In the genomic region with DNA sequence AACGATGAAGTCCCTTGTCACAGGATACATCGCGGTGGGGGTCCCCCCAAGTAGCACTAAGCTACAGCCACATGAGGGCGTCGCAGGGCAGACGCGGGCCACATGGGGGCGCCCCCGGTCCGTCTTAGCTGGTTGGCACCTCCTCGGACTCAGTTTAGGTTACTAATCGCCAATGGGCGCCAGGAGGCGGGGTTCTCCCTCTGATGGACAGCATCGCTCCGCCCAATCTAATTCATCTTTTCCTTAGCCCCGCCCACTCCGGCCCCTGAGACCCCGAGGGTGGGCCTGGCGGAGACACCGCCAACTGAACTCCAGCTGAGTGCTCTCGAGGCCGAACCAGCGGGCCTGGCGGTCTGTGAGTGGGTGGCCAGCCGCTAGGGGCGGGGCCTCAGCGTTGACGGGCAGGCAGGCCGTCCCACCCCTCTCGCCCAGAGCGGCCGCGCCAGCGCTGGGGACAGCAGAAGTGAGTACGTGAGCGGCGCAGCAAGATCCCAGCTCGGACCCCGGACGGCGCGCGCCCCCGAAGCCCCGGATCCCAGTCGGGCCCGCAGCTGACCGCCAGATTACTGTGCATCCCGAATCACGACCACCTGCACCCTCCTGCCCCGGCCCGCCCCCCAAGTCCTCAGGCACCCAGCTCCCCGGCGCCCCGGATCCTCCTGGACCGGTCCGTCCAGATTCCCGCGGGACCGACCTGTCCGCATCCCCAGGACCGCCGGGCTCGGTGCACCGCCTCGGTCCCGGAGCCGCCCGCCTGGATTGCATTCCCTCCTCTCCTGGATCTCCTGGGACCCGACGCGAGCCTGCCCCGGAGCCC, we compare ENCODE assay signal across 8 cellular contexts. TPM values are rescaled to one million over a fixed set of nuclear protein-coding genes. Genes with fewer than 3 reads are reported as not detected.
DNase-seq lines count a peak whose midpoint lies in the region; ATAC-seq and TF ChIP-seq lines count a peak whose summit lies in the region.

EPHB3 (plus strand) TSS at position 457 of the 817 bp plus-strand sequence. CDS start 451 bp downstream, outside the sequence.

- peaks cover 31% of the 10 kb centered on the region for H3K4me1 ChIP-seq in HAP-1
- H3K4me1 ChIP-seq in RWPE2 (ENCODE audit: insufficient read depth, poor library complexity, severe bottlenecking), result peaks cover 17% of the 10 kb centered on the region

- peak within 1 kb of the TSS; percentile 38 to 96 (median 77) for H3K27ac Mint-ChIP-seq in naive thymus-derived CD8-positive, alpha-beta T cell
- H3K27ac Mint-ChIP-seq in stimulated activated memory B cell treated with anti-CD40 and anti-IgM and Interleukin-4, amounts not matched to agents 10 μg/mL and 1 μg/mL and 100 μg/mL, for 72 hours, result no peak within 1 kb of the TSS

- peaks cover 12 to 52% (median 35%) of the 10 kb centered on the region in 5 donors for H3K27me3 Mint-ChIP-seq in naive thymus-derived CD8-positive, alpha-beta T cell
- peaks cover 69% of the 10 kb centered on the region for H3K27me3 Mint-ChIP-seq in stimulated activated memory B cell treated with anti-CD40 and anti-IgM and Interleukin-4, amounts not matched to agents 10 μg/mL and 1 μg/mL and 100 μg/mL, for 72 hours

- peak; percentile 98 for TF ChIP-seq CTCF in RWPE2 (IDR thresholded peaks at IDR 0.05; ENCODE audit: poor library complexity, severe bottlenecking)

- POLR2A ChIA-PET in naive thymus-derived CD8-positive, alpha-beta T cell (lab: Charles Lee), result interaction anchor here (0.6 to 1.2 kb wide), 8 partner anchors 9 to 250 kb away, joined by 3 to 5 read pairs (median 4); partner anchors contain the start of genes MAGEF1 and VPS8

- H3K4me3 Mint-ChIP-seq in naive thymus-derived CD8-positive, alpha-beta T cell, result peak within 1 kb of the TSS; percentile 75 to 93 (median 84)
- H3K4me3 Mint-ChIP-seq in stimulated activated memory B cell treated with anti-CD40 and anti-IgM and Interleukin-4, amounts not matched to agents 10 μg/mL and 1 μg/mL and 100 μg/mL, for 72 hours, result peak within 1 kb of the TSS; percentile 53

- ATAC-seq in RWPE2 (ENCODE audit: low read depth), result peak; percentile 88
- peak; percentile 82 to 87 for ATAC-seq in naive thymus-derived CD8-positive, alpha-beta T cell
- peak; percentile 94 for ATAC-seq in stimulated activated memory B cell treated with anti-CD40 and anti-IgM and Interleukin-4, amounts not matched to agents 10 μg/mL and 1 μg/mL and 100 μg/mL, for 72 hours

- H3K4me3 ChIP-seq in HAP-1, result peak within 1 kb of the TSS; percentile 85
- H3K4me3 ChIP-seq in RWPE2 (ENCODE audit: severe bottlenecking), result peak within 1 kb of the TSS; percentile 59

- no peaks in the 10 kb centered on the region for H3K36me3 Mint-ChIP-seq in naive thymus-derived CD8-positive, alpha-beta T cell
- no peaks in the 10 kb centered on the region for H3K36me3 Mint-ChIP-seq in stimulated activated memory B cell treated with anti-CD40 and anti-IgM and Interleukin-4, amounts not matched to agents 10 μg/mL and 1 μg/mL and 100 μg/mL, for 72 hours

- H3K4me1 Mint-ChIP-seq in naive thymus-derived CD8-positive, alpha-beta T cell, result peaks cover 21 to 44% (median 37%) of the 10 kb centered on the region in 4 donors
- peaks cover 15% of the 10 kb centered on the region for H3K4me1 Mint-ChIP-seq in stimulated activated memory B cell treated with anti-CD40 and anti-IgM and Interleukin-4, amounts not matched to agents 10 μg/mL and 1 μg/mL and 100 μg/mL, for 72 hours

- DNase-seq in ELF-1 (ENCODE audit: low read depth, low spot score), result peak; percentile 100
- DNase-seq in HAP-1 (ENCODE audit: low spot score in 2 of 2), result peak; percentile 97 to 99
- peak; percentile 99 for DNase-seq in M059J (ENCODE audit: low read depth)
- DNase-seq in RWPE2 (ENCODE audit: low spot score), result peak; percentile 98
- peak; percentile 80 for DNase-seq in activated effector memory CD4-positive, alpha-beta T cell treated with Interleukin-2 at 50 U/mL for 16 hours
- DNase-seq in fibroblast of peridontal ligament (ENCODE audit: extremely low read depth), result peak; percentile 99
- DNase-seq in naive thymus-derived CD8-positive, alpha-beta T cell, result peak; percentile 86 to 95 (median 90)

- H3K9me3 ChIP-seq in HAP-1 (no peaks in the 10 kb centered on the region), RWPE2 (ENCODE audit: severe bottlenecking) (no peaks in the 10 kb centered on the region)

- H3K36me3 ChIP-seq in HAP-1 (replicated peaks) (no peaks in the 10 kb centered on the region), RWPE2 (ENCODE audit: low read depth) (no peaks in the 10 kb centered on the region)

- no peak within 1 kb of the TSS for H3K27ac ChIP-seq in RWPE2 (ENCODE audit: poor library complexity, severe bottlenecking)

- no peaks in the 10 kb centered on the region for H3K27me3 ChIP-seq in HAP-1 (ENCODE audit: low read depth)
- no peaks in the 10 kb centered on the region for H3K27me3 ChIP-seq in RWPE2 (ENCODE audit: insufficient read depth, poor library complexity, severe bottlenecking)

- in situ Hi-C loops in HAP-1 (cut with MboI; ENCODE audit: low sequenced_read_pairs), result no loop called here

- no peaks in the 10 kb centered on the region for H3K9me3 Mint-ChIP-seq in naive thymus-derived CD8-positive, alpha-beta T cell
- no peaks in the 10 kb centered on the region for H3K9me3 Mint-ChIP-seq in stimulated activated memory B cell treated with anti-CD40 and anti-IgM and Interleukin-4, amounts not matched to agents 10 μg/mL and 1 μg/mL and 100 μg/mL, for 72 hours

RNA-seq across cellular contexts. Expression of gene EPHB3, which starts in this region (rescaled TPM):
- total RNA-seq in M059J (2014; rRNA removed; shearing (Covaris generic)), result 1.1 and 1.2 TPM in 2 replicates
- not detected for total RNA-seq in naive thymus-derived CD8-positive, alpha-beta T cell
- polyA plus RNA-seq in naive thymus-derived CD8-positive, alpha-beta T cell, result under 1 TPM; 0.23 to 0.59 (median 0.55) TPM

Comparison
In these comparisons a context has a peak if more than half of its experiments do, and no peak if none do; other contexts are left out.
1. Peak in DNase-seq and ATAC-seq in naive thymus-derived CD8-positive, alpha-beta T cell; RNA of the gene not detected or under 1 TPM.